8 cellular contexts compared by ENCODE assay signal in genomic region chr3:149339931-149340309, GRCh38. TPM values are rescaled to one million over a fixed set of nuclear protein-coding genes. Genes with fewer than 3 reads are reported as not detected.
DNase-seq lines count a peak whose midpoint lies in the region; ATAC-seq and TF ChIP-seq lines count a peak whose summit lies in the region.

No MANE protein-coding gene starts in this region.

- peaks cover 21% of the 10 kb centered on the region for H3K27me3 Mint-ChIP-seq in activated CD8-positive, alpha-beta T cell treated with anti-CD3 and anti-CD28 coated beads, Interleukin-2, amount 10 ng/mL, durations not matched to agents 7 days and 5 days (ENCODE audit: low read depth)

- TF ChIP-seq CTCF in Peyer's patch (IDR thresholded peaks at IDR 0.05) (no peak), omental fat pad (IDR thresholded peaks at IDR 0.05) (no peak)

- CTCF ChIA-PET in activated CD8-positive, alpha-beta T cell treated with anti-CD3 and anti-CD28 coated beads, Interleukin-2, amount 10 ng/mL, durations not matched to agents 7 days and 5 days (lab: Charles Lee) = no interaction called here

- peak overlapping the region in 3 of 4 donors; percentile 40 to 64 (median 63) for H3K27ac ChIP-seq in Peyer's patch

- H3K4me3 ChIP-seq in Peyer's patch = no peak overlapping the region

- POLR2A ChIA-PET in activated CD8-positive, alpha-beta T cell treated with anti-CD3 and anti-CD28 coated beads, Interleukin-2, amount 10 ng/mL, durations not matched to agents 7 days and 5 days (lab: Charles Lee) = no interaction called here

- no peak overlapping the region for H3K4me3 Mint-ChIP-seq in activated CD8-positive, alpha-beta T cell treated with anti-CD3 and anti-CD28 coated beads, Interleukin-2, amount 10 ng/mL, durations not matched to agents 7 days and 5 days

- H3K36me3 Mint-ChIP-seq in activated CD8-positive, alpha-beta T cell treated with anti-CD3 and anti-CD28 coated beads, Interleukin-2, amount 10 ng/mL, durations not matched to agents 7 days and 5 days (ENCODE audit: low read depth) = no peaks in the 10 kb centered on the region

- H3K9me3 ChIP-seq in Peyer's patch = no peaks in the 10 kb centered on the region

- no peaks in the 10 kb centered on the region for H3K9me3 Mint-ChIP-seq in activated CD8-positive, alpha-beta T cell treated with anti-CD3 and anti-CD28 coated beads, Interleukin-2, amount 10 ng/mL, durations not matched to agents 7 days and 5 days (ENCODE audit: insufficient read depth)

- H3K27ac Mint-ChIP-seq in activated CD8-positive, alpha-beta T cell treated with anti-CD3 and anti-CD28 coated beads, Interleukin-2, amount 10 ng/mL, durations not matched to agents 7 days and 5 days = no peak overlapping the region

- TF ChIP-seq POLR2A in Peyer's patch (IDR thresholded peaks at IDR 0.05) = no peak

- H3K27me3 ChIP-seq in Peyer's patch = no peaks in the 10 kb centered on the region

- peak; percentile 99 for DNase-seq in H4 (ENCODE audit: low spot score)
- DNase-seq in Peyer's patch = peak in 1 of 3 donors; percentile 57
- peak; percentile 95 for DNase-seq in fibroblast of gingiva (ENCODE audit: low read depth)
- peak; percentile 29 for DNase-seq in omental fat pad (ENCODE audit: low spot score)
- DNase-seq in activated CD8-positive, alpha-beta T cell treated with anti-CD3 and anti-CD28 coated beads, Interleukin-2, amount 10 ng/mL, durations not matched to agents 7 days and 5 days = no peak
- no peak for DNase-seq in activated T-cell treated with anti-CD3 and anti-CD28 coated beads, Interleukin-2, amount 50 U/mL, for 48 hours

- H3K4me1 Mint-ChIP-seq in activated CD8-positive, alpha-beta T cell treated with anti-CD3 and anti-CD28 coated beads, Interleukin-2, amount 10 ng/mL, durations not matched to agents 7 days and 5 days (ENCODE audit: low read depth) = peaks cover 2% of the 10 kb centered on the region

- H3K36me3 ChIP-seq in Peyer's patch = no peaks in the 10 kb centered on the region

- ATAC-seq in omental fat pad (ENCODE audit: low FRiP score) (peak; percentile 99), GM21786 (IDR thresholded peaks at IDR 0.05; ENCODE audit: unreplicated experiment) (no peak), GM19452 (IDR thresholded peaks at IDR 0.05; ENCODE audit: unreplicated experiment) (no peak)
- ATAC-seq in activated CD8-positive, alpha-beta T cell treated with anti-CD3 and anti-CD28 coated beads, Interleukin-2, amount 10 ng/mL, durations not matched to agents 7 days and 5 days = no peak

- peaks cover 0 to 5% (median 2%) of the 10 kb centered on the region in 4 donors for H3K4me1 ChIP-seq in Peyer's patch

RNA-seq across cellular contexts. Expression of gene TM4SF18, which starts 6.5 kb away (rescaled TPM):
- total RNA-seq in H4 (2014; rRNA removed; shearing (Covaris generic)) = 0.08 and 0.39 TPM in 2 replicates
- 1 to 10 TPM; 1.1 to 6.6 (median 3.3) TPM for total RNA-seq in Peyer's patch
- 10 to 100 TPM; 11.3 to 81.5 (median 20.5) TPM for total RNA-seq in omental fat pad
- not detected for total RNA-seq in activated CD8-positive, alpha-beta T cell treated with anti-CD3 and anti-CD28 coated beads, Interleukin-2, amount 10 ng/mL, durations not matched to agents 7 days and 5 days

RNA-seq across cellular contexts. Expression of gene TM4SF1, which starts 37.5 kb away (rescaled TPM):
- total RNA-seq in H4 (2014; rRNA removed; shearing (Covaris generic)) = 152 and 153 TPM in 2 replicates
- total RNA-seq in Peyer's patch (10 to 100 TPM; 15.2 to 55.3 (median 25.8) TPM), omental fat pad (1,000 to 10,000 TPM in 1 of 4 donors, 100 to 1,000 TPM in 3; 273 to 1,679 (median 590) TPM)
- total RNA-seq in activated CD8-positive, alpha-beta T cell treated with anti-CD3 and anti-CD28 coated beads, Interleukin-2, amount 10 ng/mL, durations not matched to agents 7 days and 5 days = not detected

Comparison
In these comparisons a context has a peak if more than half of its experiments do, and no peak if none do; other contexts are left out.
1. DNase-seq: peak in H4 (single experiment), fibroblast of gingiva (single experiment) and omental fat pad (single experiment); none in activated CD8-positive, alpha-beta T cell treated with anti-CD3 and anti-CD28 coated beads, Interleukin-2, amount 10 ng/mL, durations not matched to agents 7 days and 5 days (single experiment) and activated T-cell treated with anti-CD3 and anti-CD28 coated beads, Interleukin-2, amount 50 U/mL, for 48 hours (0 of 2).
2. RNA of gene TM4SF1, which starts 37.5 kb away (total RNA-seq): 273 to 1,679 TPM in omental fat pad, 152 to 153 TPM in H4 and 15.2 to 55.3 TPM in Peyer's patch; not detected in activated CD8-positive, alpha-beta T cell treated with anti-CD3 and anti-CD28 coated beads, Interleukin-2, amount 10 ng/mL, durations not matched to agents 7 days and 5 days; every median in the first group is over 10 times any median in the second.